ENCODE assay signal across 17 cellular contexts in the genomic region with DNA sequence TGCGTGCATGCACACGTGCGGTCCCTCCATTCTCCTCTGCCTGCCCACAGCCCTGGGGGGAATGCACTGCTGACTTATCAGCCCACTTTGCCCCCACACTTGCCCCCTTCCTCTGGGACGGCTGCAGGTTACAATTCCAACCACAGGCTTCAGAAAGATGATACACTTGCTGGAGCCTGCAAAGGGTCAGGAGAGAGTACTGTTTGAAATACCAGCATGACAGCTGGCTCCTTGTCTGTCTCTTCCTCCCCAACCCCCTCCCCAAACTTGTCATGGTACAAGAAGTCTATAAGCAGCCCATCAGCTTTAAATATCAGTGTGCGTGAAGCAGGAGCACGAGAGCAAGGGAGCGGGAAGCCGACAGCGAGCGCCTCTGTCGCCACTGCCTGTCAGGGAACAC.
DNase-seq lines count a peak whose midpoint lies in the region; ATAC-seq and TF ChIP-seq lines count a peak whose summit lies in the region.
"Had no signal": no experiment of that assay in that cellular context is flagged by ENCODE, and none has a peak within 500 bp of the region (broad histone marks: within the 10 kb centered on the region; RNA-seq: fewer than 3 reads in every experiment).

No MANE protein-coding gene starts in this region.

- no peak overlapping the region for H3K27ac Mint-ChIP-seq in activated CD4-positive, alpha-beta T cell treated with anti-CD3 and anti-CD28 coated beads for 36 hours
- H3K27ac Mint-ChIP-seq: GM23338 had no signal

- H3K27ac ChIP-seq in BLaER1 (peak overlapping the region; percentile 26; the same call in 1 of the 2 replicates), body of pancreas (peak overlapping the region in 3 of 4 donors; percentile 2 to 76 (median 28))
- H3K27ac ChIP-seq: C4-2B had no signal

- H3K9ac ChIP-seq in BLaER1 = no peak overlapping the region

- WGBS in body of pancreas, 2 donors = 92 to 98% methylated on average over 9 to 11 of the region's 11 CpGs

- no peaks in the 10 kb centered on the region for H3K27me3 ChIP-seq in BLaER1
- no peaks in the 10 kb centered on the region for H3K27me3 ChIP-seq in body of pancreas

- H3K36me3 Mint-ChIP-seq in activated CD4-positive, alpha-beta T cell treated with anti-CD3 and anti-CD28 coated beads for 36 hours (ENCODE audit: low read depth) = peaks cover 23% of the 10 kb centered on the region

- POLR2A ChIA-PET in activated CD4-positive, alpha-beta T cell treated with anti-CD3 and anti-CD28 coated beads for 36 hours (lab: Charles Lee) = no interaction called here

- no peak for ATAC-seq in body of pancreas
- no peak for ATAC-seq in activated CD4-positive, alpha-beta T cell treated with anti-CD3 and anti-CD28 coated beads for 36 hours
- ATAC-seq: GM23338, HepG2 had no signal

- H3K27me3 Mint-ChIP-seq in activated CD4-positive, alpha-beta T cell treated with anti-CD3 and anti-CD28 coated beads for 36 hours = no peaks in the 10 kb centered on the region
- H3K27me3 Mint-ChIP-seq: CD4-positive, alpha-beta memory T cell had no signal

- H3K36me3 ChIP-seq in BLaER1 = peaks cover 99% of the 10 kb centered on the region
- H3K36me3 ChIP-seq in body of pancreas (replicated peaks in 1 of 2; ENCODE audit: insufficient read depth in 1 of 2, low read depth in 2 of 2) = peaks cover 3 to 5% of the 10 kb centered on the region in 2 donors

- H3K4me3 ChIP-seq in BLaER1 (no peak overlapping the region), body of pancreas (no peak overlapping the region)
- H3K4me3 ChIP-seq: GM23338, HAP-1 had no signal

- no peaks in the 10 kb centered on the region for H3K9me3 Mint-ChIP-seq in activated CD4-positive, alpha-beta T cell treated with anti-CD3 and anti-CD28 coated beads for 36 hours (ENCODE audit: low read depth)
- H3K9me3 Mint-ChIP-seq: CD4-positive, alpha-beta memory T cell; GM23338 had no signal

- DNase-seq in NCI-H510A (lab: John Stamatoyannopoulos, UW) = peak; percentile 48
- DNase-seq in body of pancreas = no peak
- DNase-seq in posterior vena cava (ENCODE audit: low spot score) = peak; percentile 51
- no peak for DNase-seq in HuH-7 (ENCODE audit: low spot score)
- no peak for DNase-seq in activated CD4-positive, alpha-beta T cell treated with anti-CD3 and anti-CD28 coated beads for 1 hour
- DNase-seq in activated CD8-positive, alpha-beta memory T cell treated with anti-CD3 and anti-CD28 coated beads for 24 hours = no peak
- DNase-seq in activated CD4-positive, alpha-beta T cell treated with anti-CD3 and anti-CD28 coated beads for 36 hours = no peak
- DNase-seq: ACHN; CD4-positive, alpha-beta memory T cell; DMS153; DMS79 treated with DMSO at 0.1 percent for 48 hours; EL had no signal

- no peaks in the 10 kb centered on the region for H3K4me1 Mint-ChIP-seq in activated CD4-positive, alpha-beta T cell treated with anti-CD3 and anti-CD28 coated beads for 36 hours

- H3K9me3 ChIP-seq in BLaER1 (no peaks in the 10 kb centered on the region), body of pancreas (no peaks in the 10 kb centered on the region)
- H3K9me3 ChIP-seq: HAP-1 had no signal

- peak overlapping the region; percentile 56 for H3K4me2 ChIP-seq in BLaER1
- H3K4me2 ChIP-seq: GM23338 had no signal

- TF ChIP-seq POLR2A in body of pancreas (IDR thresholded peaks at IDR 0.05) = no peak

- TF ChIP-seq CTCF in body of pancreas (IDR thresholded peaks at IDR 0.05) = no peak

- CTCF ChIA-PET in activated CD4-positive, alpha-beta T cell treated with anti-CD3 and anti-CD28 coated beads for 36 hours (lab: Charles Lee) = interaction anchor here (0.7 to 1.0 kb wide), 2 partner anchors 27 to 460 kb away, joined by 3 read pairs; no protein-coding TSS in a partner anchor

- H3K4me1 ChIP-seq in BLaER1 = peaks cover 20% of the 10 kb centered on the region
- peaks cover 22% of the 10 kb centered on the region for H3K4me1 ChIP-seq in body of pancreas
- H3K4me1 ChIP-seq: HAP-1 had no signal

- H3K4me3 Mint-ChIP-seq in activated CD4-positive, alpha-beta T cell treated with anti-CD3 and anti-CD28 coated beads for 36 hours = no peak overlapping the region
- H3K4me3 Mint-ChIP-seq: CD4-positive, alpha-beta memory T cell; GM23338 had no signal

- intact Hi-C loops in body of pancreas (cut with DNase I) = no loop called here
- intact Hi-C loops in posterior vena cava (cut with DNase I) = no loop called here
- intact Hi-C loops in activated CD4-positive, alpha-beta T cell treated with anti-CD3 and anti-CD28 coated beads for 36 hours (cut with DNase I, micrococcal nuclease) = no loop called here

- H4K20me1 ChIP-seq in BLaER1 = peaks cover 33% of the 10 kb centered on the region; the same call in 1 of the 2 replicates

Comparison
In these comparisons a context has a peak if more than half of its experiments do, and no peak if none do; other contexts are left out.
1. DNase-seq: peak in NCI-H510A (single experiment) and posterior vena cava (single experiment); none in body of pancreas (0 of 4), HuH-7 (single experiment), activated CD4-positive, alpha-beta T cell treated with anti-CD3 and anti-CD28 coated beads for 1 hour (single experiment), activated CD8-positive, alpha-beta memory T cell treated with anti-CD3 and anti-CD28 coated beads for 24 hours (single experiment) and activated CD4-positive, alpha-beta T cell treated with anti-CD3 and anti-CD28 coated beads for 36 hours (single experiment).